Comparison of ENCODE assay signal across 10 cellular contexts in the genomic region with DNA sequence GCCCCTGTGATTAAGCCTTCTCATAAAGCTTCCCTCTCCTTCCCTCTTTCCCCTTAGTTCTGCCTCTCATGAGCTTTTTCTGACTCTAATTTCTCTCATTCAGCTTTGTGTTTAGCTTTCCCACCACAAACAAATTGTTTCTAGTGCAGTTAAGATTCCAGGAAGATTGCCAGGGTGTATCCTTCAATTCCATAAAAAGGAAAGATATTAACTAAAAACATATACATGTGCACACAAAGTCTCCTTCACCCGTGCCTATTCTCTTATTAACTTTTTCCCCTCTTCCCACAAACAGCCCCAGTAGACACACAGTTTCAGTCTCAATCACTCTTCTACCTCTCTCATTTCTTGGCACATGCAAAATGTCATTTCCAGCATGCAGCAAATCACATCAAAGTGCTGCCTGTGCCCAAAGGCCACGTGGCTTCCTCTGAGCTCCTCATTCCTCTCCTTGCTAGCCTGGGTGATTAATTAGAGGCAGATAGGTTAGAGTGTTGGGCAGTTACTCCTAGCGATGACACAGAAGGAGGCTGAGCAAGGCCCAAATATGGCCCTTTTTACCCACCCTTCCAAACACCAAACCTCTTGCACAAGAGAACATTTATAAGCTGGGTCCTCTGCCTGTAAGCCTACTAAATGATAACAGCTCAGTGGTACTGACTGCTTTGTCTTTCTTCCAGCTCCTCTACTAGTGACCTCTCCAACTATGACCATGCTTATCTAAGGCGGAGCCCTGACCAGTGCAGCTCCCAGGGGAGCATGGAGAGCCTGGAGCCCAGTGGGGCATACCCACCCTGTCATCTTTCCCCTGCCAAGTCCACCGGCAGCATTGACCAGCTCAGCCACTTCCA.
DNase-seq lines count a peak whose midpoint lies in the region; ATAC-seq and TF ChIP-seq lines count a peak whose summit lies in the region.
"Had no signal": no experiment of that assay in that cellular context is flagged by ENCODE, and none has a peak within 500 bp of the region (broad histone marks: within the 10 kb centered on the region; RNA-seq: fewer than 3 reads in every experiment).

No MANE protein-coding gene starts in this region.

- no peaks in the 10 kb centered on the region for H3K27me3 ChIP-seq in ascending aorta
- H3K27me3 ChIP-seq in lung (ENCODE audit: control insufficient read depth, insufficient read depth) = no peaks in the 10 kb centered on the region

- no peaks in the 10 kb centered on the region for H3K36me3 Mint-ChIP-seq in activated T-helper 2 cell treated with anti-CD3 and anti-CD28 coated beads, Interferon-gamma antibody, Interleukin-2, Interleukin-4, amounts not matched to agents 10 μg/mL and 5 μg/mL and 100 μg/mL, durations not matched to agents 14 hours and 24 hours and 36 hours (ENCODE audit: low read depth)
- H3K36me3 Mint-ChIP-seq in glutamatergic neuron (ENCODE audit: unreplicated experiment) = peaks cover 4% of the 10 kb centered on the region

- peaks cover 7% of the 10 kb centered on the region for H3K27me3 Mint-ChIP-seq in activated T-helper 2 cell treated with anti-CD3 and anti-CD28 coated beads, Interferon-gamma antibody, Interleukin-2, Interleukin-4, amounts not matched to agents 10 μg/mL and 5 μg/mL and 100 μg/mL, durations not matched to agents 14 hours and 24 hours and 36 hours (ENCODE audit: low read depth)
- no peaks in the 10 kb centered on the region for H3K27me3 Mint-ChIP-seq in glutamatergic neuron (ENCODE audit: unreplicated experiment)
- H3K27me3 Mint-ChIP-seq: activated B cell treated with CpG ODN at 0.5 μM for 24 hours had no signal

- peak overlapping the region in 1 of 2 donors; percentile 34 for H3K4me3 ChIP-seq in ascending aorta
- H3K4me3 ChIP-seq in lung = no peak overlapping the region

- no peaks in the 10 kb centered on the region for H3K9me3 Mint-ChIP-seq in activated T-helper 2 cell treated with anti-CD3 and anti-CD28 coated beads, Interferon-gamma antibody, Interleukin-2, Interleukin-4, amounts not matched to agents 10 μg/mL and 5 μg/mL and 100 μg/mL, durations not matched to agents 14 hours and 24 hours and 36 hours
- peaks cover 2% of the 10 kb centered on the region for H3K9me3 Mint-ChIP-seq in glutamatergic neuron (ENCODE audit: unreplicated experiment)
- H3K9me3 Mint-ChIP-seq: activated B cell treated with CpG ODN at 0.5 μM for 24 hours had no signal

- H3K4me3 Mint-ChIP-seq in activated T-helper 2 cell treated with anti-CD3 and anti-CD28 coated beads, Interferon-gamma antibody, Interleukin-2, Interleukin-4, amounts not matched to agents 10 μg/mL and 5 μg/mL and 100 μg/mL, durations not matched to agents 14 hours and 24 hours and 36 hours (ENCODE audit: low read depth) = no peak overlapping the region
- H3K4me3 Mint-ChIP-seq in glutamatergic neuron (ENCODE audit: unreplicated experiment) = no peak overlapping the region
- H3K4me3 Mint-ChIP-seq: activated B cell treated with CpG ODN at 0.5 μM for 24 hours had no signal

- WGBS in lung, 2 donors = 53 to 73% methylated on average over 5 of the region's 5 CpGs

- intact Hi-C loops in ascending aorta (cut with DNase I) = loop anchor here (5.0 kb wide), 3 partner anchors 51 to 116 kb away; no protein-coding TSS in a partner anchor
- intact Hi-C loops in activated T-helper 2 cell treated with anti-CD3 and anti-CD28 coated beads, Interferon-gamma antibody, Interleukin-2, Interleukin-4, amounts not matched to agents 10 μg/mL and 5 μg/mL and 100 μg/mL, durations not matched to agents 14 hours and 24 hours and 36 hours (cut with micrococcal nuclease) = no loop called here

- ATAC-seq in GM21786 (IDR thresholded peaks at IDR 0.05; ENCODE audit: unreplicated experiment) (peak; percentile 49), lung (ENCODE audit: insufficient read depth, low FRiP score) (peak; percentile 64), GM18858 (IDR thresholded peaks at IDR 0.05; ENCODE audit: unreplicated experiment) (no peak)

- no peak overlapping the region for H3K27ac Mint-ChIP-seq in activated T-helper 2 cell treated with anti-CD3 and anti-CD28 coated beads, Interferon-gamma antibody, Interleukin-2, Interleukin-4, amounts not matched to agents 10 μg/mL and 5 μg/mL and 100 μg/mL, durations not matched to agents 14 hours and 24 hours and 36 hours
- H3K27ac Mint-ChIP-seq in glutamatergic neuron (ENCODE audit: unreplicated experiment) = no peak overlapping the region
- H3K27ac Mint-ChIP-seq: activated B cell treated with CpG ODN at 0.5 μM for 24 hours had no signal

- H3K9me3 ChIP-seq in ascending aorta = no peaks in the 10 kb centered on the region
- peaks cover 0 to 2% of the 10 kb centered on the region in 2 donors for H3K9me3 ChIP-seq in lung (ENCODE audit: control insufficient read depth in 2 of 2, insufficient read depth in 1 of 2, low read length in 1 of 2)

- peaks cover 26 to 27% of the 10 kb centered on the region in 2 donors for H3K36me3 ChIP-seq in ascending aorta
- H3K36me3 ChIP-seq in lung (ENCODE audit: control insufficient read depth in 2 of 2, insufficient read depth in 2 of 2, low read length in 2 of 2) = peaks cover 0 to 10% of the 10 kb centered on the region in 2 donors

- TF ChIP-seq CTCF in ascending aorta (IDR thresholded peaks at IDR 0.05) (no peak), lung (IDR thresholded peaks at IDR 0.05; ENCODE audit: control extremely low read depth, extremely low read depth) (no peak), glutamatergic neuron (IDR thresholded peaks at IDR 0.05; ENCODE audit: partially characterized antibody, unreplicated experiment) (no peak)

- peaks cover 21 to 44% of the 10 kb centered on the region in 2 donors for H3K4me1 ChIP-seq in ascending aorta
- H3K4me1 ChIP-seq in lung (ENCODE audit: control insufficient read depth in 2 of 2, insufficient read depth in 2 of 2, low read length in 2 of 2) = peaks cover 2 to 8% of the 10 kb centered on the region in 2 donors

- DNase-seq in A172 (ENCODE audit: low spot score) (peak; percentile 68), ascending aorta (ENCODE audit: low spot score in 2 of 2) (peak; percentile 27 to 92), lung (ENCODE audit: low spot score) (no peak), iPS-NIHi7 (ENCODE audit: extremely low spot score) (no peak), glutamatergic neuron (no peak)
- DNase-seq in activated T-helper 2 cell treated with anti-CD3 and anti-CD28 coated beads, Interferon-gamma antibody, Interleukin-2, Interleukin-4, amounts not matched to agents 10 μg/mL and 5 μg/mL and 100 μg/mL, durations not matched to agents 14 hours and 24 hours and 36 hours (ENCODE audit: low spot score) = no peak
- DNase-seq: activated B cell treated with CpG ODN at 0.5 μM for 24 hours, DND-41 had no signal

- H3K4me1 Mint-ChIP-seq in activated T-helper 2 cell treated with anti-CD3 and anti-CD28 coated beads, Interferon-gamma antibody, Interleukin-2, Interleukin-4, amounts not matched to agents 10 μg/mL and 5 μg/mL and 100 μg/mL, durations not matched to agents 14 hours and 24 hours and 36 hours (ENCODE audit: low read depth) = peaks cover 6% of the 10 kb centered on the region
- H3K4me1 Mint-ChIP-seq in glutamatergic neuron (ENCODE audit: low read depth, unreplicated experiment) = peaks cover 5% of the 10 kb centered on the region
- H3K4me1 Mint-ChIP-seq: activated B cell treated with CpG ODN at 0.5 μM for 24 hours had no signal

- H3K27ac ChIP-seq in ascending aorta = peak overlapping the region; percentile 92 to 97
- H3K27ac ChIP-seq in lung (ENCODE audit: low read depth in 1 of 2, low read length in 1 of 2) = peak overlapping the region; percentile 63 to 84

Comparison
In these comparisons a context has a peak if more than half of its experiments do, and no peak if none do; other contexts are left out.
1. DNase-seq: peak in A172 (single experiment) and ascending aorta (2 of 2); none in lung (single experiment), iPS-NIHi7 (single experiment), activated T-helper 2 cell treated with anti-CD3 and anti-CD28 coated beads, Interferon-gamma antibody, Interleukin-2, Interleukin-4, amounts not matched to agents 10 μg/mL and 5 μg/mL and 100 μg/mL, durations not matched to agents 14 hours and 24 hours and 36 hours (single experiment) and glutamatergic neuron (single experiment).